27 cellular contexts compared by ENCODE assay signal in genomic region chr3:14181253-14181652, GRCh38.
"Had no signal": no experiment of that assay in that cellular context is flagged by ENCODE, and none has a peak within 500 bp of the region (broad histone marks: within the 10 kb centered on the region; RNA-seq: fewer than 3 reads in every experiment).

No MANE protein-coding gene starts in this region.

- H3K9me3 Mint-ChIP-seq: activated CD4-positive, alpha-beta T cell treated with anti-CD3 and anti-CD28 coated beads, Interleukin-2, amount 10 ng/mL, durations not matched to agents 7 days and 5 days; activated CD8-positive, alpha-beta T cell treated with anti-CD3 and anti-CD28 coated beads for 36 hours; stimulated activated memory B cell treated with anti-CD40 and anti-IgM and Interleukin-4, amounts not matched to agents 10 μg/mL and 1 μg/mL and 100 μg/mL, for 72 hours; T-cell had no signal

- H3K27ac ChIP-seq: brain microvascular endothelial cell, lower lobe of right lung, pancreas, stomach, transverse colon, vagina, WERI-Rb-1 had no signal

- H3K4me3 ChIP-seq: lower lobe of right lung, mucosa of descending colon, pancreas, stomach, transverse colon, vagina had no signal

- H3K27me3 ChIP-seq: brain microvascular endothelial cell, pancreas, stomach, transverse colon, vagina had no signal

- H3K9me3 ChIP-seq: lower lobe of right lung, mucosa of descending colon, pancreas, stomach, transverse colon, vagina had no signal

- H3K4me3 Mint-ChIP-seq: activated CD4-positive, alpha-beta T cell treated with anti-CD3 and anti-CD28 coated beads, Interleukin-2, amount 10 ng/mL, durations not matched to agents 7 days and 5 days; activated CD8-positive, alpha-beta memory T cell treated with anti-CD3 and anti-CD28 coated beads, Interleukin-2, amount 10 ng/mL, durations not matched to agents 7 days and 5 days; activated CD8-positive, alpha-beta T cell treated with anti-CD3 and anti-CD28 coated beads for 36 hours; stimulated activated memory B cell treated with anti-CD40 and anti-IgM and Interleukin-4, amounts not matched to agents 10 μg/mL and 1 μg/mL and 100 μg/mL, for 72 hours; T-cell had no signal

- DNase-seq: activated CD4-positive, alpha-beta T cell treated with anti-CD3 and anti-CD28 coated beads, Interleukin-2, amount 10 ng/mL, durations not matched to agents 7 days and 5 days; activated CD4-positive, CD25-positive, alpha-beta regulatory T cell treated with anti-CD3 and anti-CD28 coated beads, Interleukin-2, amount 50 U/mL, for 72 hours; activated CD8-positive, alpha-beta memory T cell treated with anti-CD3 and anti-CD28 coated beads, Interleukin-2, amount 10 ng/mL, durations not matched to agents 7 days and 5 days; activated CD8-positive, alpha-beta T cell treated with anti-CD3 and anti-CD28 coated beads for 36 hours; activated gamma-delta T cell; activated naive CD4-positive, alpha-beta T cell treated with anti-CD3 and anti-CD28 coated beads, Interleukin-2, amount 50 U/mL, for 16 hours; activated T-cell treated with anti-CD3 and anti-CD28 coated beads for 4 hours; aorta; brain microvascular endothelial cell; caudate nucleus; effector memory CD4-positive, alpha-beta T cell; foreskin melanocyte; lower lobe of right lung; mesendoderm; mucosa of descending colon; pancreas; small intestine; stimulated activated CD4-positive, alpha-beta T cell treated with anti-CD3 and anti-CD28 coated beads, Interleukin-2, amount 100 ng/mL, for 24 hours; stomach; T-cell; transverse colon; WERI-Rb-1 had no signal

- H3K27me3 Mint-ChIP-seq: activated CD4-positive, alpha-beta T cell treated with anti-CD3 and anti-CD28 coated beads, Interleukin-2, amount 10 ng/mL, durations not matched to agents 7 days and 5 days; activated CD8-positive, alpha-beta memory T cell treated with anti-CD3 and anti-CD28 coated beads, Interleukin-2, amount 10 ng/mL, durations not matched to agents 7 days and 5 days; activated CD8-positive, alpha-beta T cell treated with anti-CD3 and anti-CD28 coated beads for 36 hours; stimulated activated memory B cell treated with anti-CD40 and anti-IgM and Interleukin-4, amounts not matched to agents 10 μg/mL and 1 μg/mL and 100 μg/mL, for 72 hours; T-cell had no signal

- ATAC-seq: activated CD8-positive, alpha-beta memory T cell treated with anti-CD3 and anti-CD28 coated beads, Interleukin-2, amount 10 ng/mL, durations not matched to agents 7 days and 5 days; activated CD8-positive, alpha-beta T cell treated with anti-CD3 and anti-CD28 coated beads for 36 hours; left lobe of liver; lower lobe of right lung; mucosa of descending colon; pancreas; sciatic nerve; stimulated activated memory B cell treated with anti-CD40 and anti-IgM and Interleukin-4, amounts not matched to agents 10 μg/mL and 1 μg/mL and 100 μg/mL, for 72 hours; T-cell had no signal

- H3K27ac Mint-ChIP-seq: activated CD4-positive, alpha-beta T cell treated with anti-CD3 and anti-CD28 coated beads, Interleukin-2, amount 10 ng/mL, durations not matched to agents 7 days and 5 days; activated CD8-positive, alpha-beta memory T cell treated with anti-CD3 and anti-CD28 coated beads, Interleukin-2, amount 10 ng/mL, durations not matched to agents 7 days and 5 days; activated CD8-positive, alpha-beta T cell treated with anti-CD3 and anti-CD28 coated beads for 36 hours; stimulated activated memory B cell treated with anti-CD40 and anti-IgM and Interleukin-4, amounts not matched to agents 10 μg/mL and 1 μg/mL and 100 μg/mL, for 72 hours; T-cell had no signal

- FAIRE-seq: pancreas, small intestine, TTC549 had no signal
